Comparison of ENCODE assay signal across 8 cellular contexts in genomic region chr4:146521543-146522097, GRCh38. TPM values are rescaled to one million over a fixed set of nuclear protein-coding genes. Genes with fewer than 3 reads are reported as not detected.
DNase-seq lines count a peak whose midpoint lies in the region; ATAC-seq and TF ChIP-seq lines count a peak whose summit lies in the region.

TSS of gene SLC10A7 (minus strand) at chr4:146521940. CDS start at chr4:146521717, 223 bp downstream.

- peaks cover 0 to under 1% (median 0%) of the 10 kb centered on the region in 7 donors for H3K9me3 Mint-ChIP-seq in CD14-positive monocyte
- no peaks in the 10 kb centered on the region for H3K9me3 Mint-ChIP-seq in activated CD4-positive, alpha-beta memory T cell treated with anti-CD3 and anti-CD28 coated beads, Interleukin-2, amount 10 ng/mL, durations not matched to agents 7 days and 5 days

- CTCF ChIA-PET in activated CD4-positive, alpha-beta memory T cell treated with anti-CD3 and anti-CD28 coated beads, Interleukin-2, amount 10 ng/mL, durations not matched to agents 7 days and 5 days (lab: Charles Lee) = interaction anchor here (0.5 kb wide), 1 partner anchor 640 kb away, joined by 3 read pairs; no protein-coding TSS in a partner anchor

- peak within 1 kb of the TSS in 1 of 7 donors; percentile 68 for H3K27ac Mint-ChIP-seq in CD14-positive monocyte
- H3K27ac Mint-ChIP-seq in activated CD4-positive, alpha-beta memory T cell treated with anti-CD3 and anti-CD28 coated beads, Interleukin-2, amount 10 ng/mL, durations not matched to agents 7 days and 5 days = peak within 1 kb of the TSS; percentile 56

- no peaks in the 10 kb centered on the region for H3K36me3 Mint-ChIP-seq in CD14-positive monocyte
- H3K36me3 Mint-ChIP-seq in activated CD4-positive, alpha-beta memory T cell treated with anti-CD3 and anti-CD28 coated beads, Interleukin-2, amount 10 ng/mL, durations not matched to agents 7 days and 5 days (ENCODE audit: low read depth) = no peaks in the 10 kb centered on the region

- POLR2A ChIA-PET in activated CD4-positive, alpha-beta memory T cell treated with anti-CD3 and anti-CD28 coated beads, Interleukin-2, amount 10 ng/mL, durations not matched to agents 7 days and 5 days (lab: Charles Lee) = no interaction called here

- peaks cover 0 to 2% (median 0%) of the 10 kb centered on the region in 3 donors for H3K27me3 Mint-ChIP-seq in CD14-positive monocyte (ENCODE audit: low read depth in 3 of 3)
- no peaks in the 10 kb centered on the region for H3K27me3 Mint-ChIP-seq in activated CD4-positive, alpha-beta memory T cell treated with anti-CD3 and anti-CD28 coated beads, Interleukin-2, amount 10 ng/mL, durations not matched to agents 7 days and 5 days

- H3K4me3 Mint-ChIP-seq in CD14-positive monocyte = no peak within 1 kb of the TSS
- no peak within 1 kb of the TSS for H3K4me3 Mint-ChIP-seq in activated CD4-positive, alpha-beta memory T cell treated with anti-CD3 and anti-CD28 coated beads, Interleukin-2, amount 10 ng/mL, durations not matched to agents 7 days and 5 days

- H3K27ac ChIP-seq in effector memory CD4-positive, alpha-beta T cell (ENCODE audit: insufficient read depth, low read length, poor library complexity, severe bottlenecking) = peak within 1 kb of the TSS; percentile 74

- H3K36me3 ChIP-seq in effector memory CD4-positive, alpha-beta T cell (ENCODE audit: control insufficient read depth, insufficient read depth, low read length) = no peaks in the 10 kb centered on the region

- intact Hi-C loops in CD14-positive monocyte (cut with micrococcal nuclease) = loop anchor here in 1 of 2 donors (5.0 kb wide), 1 partner anchor 344 kb away; the partner anchor contains the start of gene LSM6

- H3K27me3 ChIP-seq in effector memory CD4-positive, alpha-beta T cell (replicated peaks; ENCODE audit: control insufficient read depth, insufficient read depth, low read length, poor library complexity, severe bottlenecking) = no peaks in the 10 kb centered on the region

- no peak for TF ChIP-seq CTCF in CD14-positive monocyte (IDR thresholded peaks at IDR 0.05)

- peak; percentile 84 for ATAC-seq in HG03439 (IDR thresholded peaks at IDR 0.05; ENCODE audit: unreplicated experiment)

- DNase-seq in CD14-positive monocyte (ENCODE audit: low spot score) (peak; percentile 56), GM19240 (ENCODE audit: insufficient read length, low spot score) (peak; percentile 69), NCI-H748 (lab: John Stamatoyannopoulos, UW; ENCODE audit: unreplicated experiment) (peak; percentile 71), lung microvascular endothelial cell (ENCODE audit: low read depth in 2 of 2) (peak; percentile 76 to 83)
- DNase-seq in activated CD4-positive, alpha-beta memory T cell treated with anti-CD3 and anti-CD28 coated beads, Interleukin-2, amount 10 ng/mL, durations not matched to agents 7 days and 5 days = peak; percentile 77
- peak; percentile 19 to 51 (median 44) for DNase-seq in effector memory CD4-positive, alpha-beta T cell
- DNase-seq in stimulated activated CD8-positive, alpha-beta memory T cell treated with anti-CD3 and anti-CD28 coated beads, Interleukin-12 subunit alpha, Interleukin-12 subunit beta, amount 100 ng/mL, for 1 hour (ENCODE audit: low read depth) = peak; percentile 36

- H3K9me3 ChIP-seq in effector memory CD4-positive, alpha-beta T cell (ENCODE audit: control insufficient read depth, low read length) = no peaks in the 10 kb centered on the region

- H3K4me1 ChIP-seq in effector memory CD4-positive, alpha-beta T cell (ENCODE audit: control insufficient read depth, insufficient read depth, low read length, poor library complexity, severe bottlenecking) = peaks cover 13% of the 10 kb centered on the region

- H3K4me3 ChIP-seq in effector memory CD4-positive, alpha-beta T cell (ENCODE audit: insufficient read depth, low read depth, low read length, poor library complexity, severe bottlenecking) = peak within 1 kb of the TSS; percentile 91

- H3K4me1 Mint-ChIP-seq in CD14-positive monocyte = peaks cover 13% of the 10 kb centered on the region
- H3K4me1 Mint-ChIP-seq in activated CD4-positive, alpha-beta memory T cell treated with anti-CD3 and anti-CD28 coated beads, Interleukin-2, amount 10 ng/mL, durations not matched to agents 7 days and 5 days = peaks cover 14% of the 10 kb centered on the region

RNA-seq across cellular contexts. Expression of gene SLC10A7, which starts in this region (rescaled TPM):
- polyA plus RNA-seq in CD14-positive monocyte = 1 to 10 TPM; 6.6 to 8.3 TPM
- total RNA-seq in activated CD4-positive, alpha-beta memory T cell treated with anti-CD3 and anti-CD28 coated beads, Interleukin-2, amount 10 ng/mL, durations not matched to agents 7 days and 5 days = 10 to 100 TPM; 14.8 to 18.9 TPM
- 7.0 and 7.3 TPM in 2 replicates for total RNA-seq in lung microvascular endothelial cell

Comparison
In these comparisons a context has a peak if more than half of its experiments do, and no peak if none do; other contexts are left out.
1. Peak in every context shown above with its lines: DNase-seq, ATAC-seq, H3K4me3 ChIP-seq and H3K27ac ChIP-seq.